ENCODE assay signal across 8 cellular contexts in the genomic region with DNA sequence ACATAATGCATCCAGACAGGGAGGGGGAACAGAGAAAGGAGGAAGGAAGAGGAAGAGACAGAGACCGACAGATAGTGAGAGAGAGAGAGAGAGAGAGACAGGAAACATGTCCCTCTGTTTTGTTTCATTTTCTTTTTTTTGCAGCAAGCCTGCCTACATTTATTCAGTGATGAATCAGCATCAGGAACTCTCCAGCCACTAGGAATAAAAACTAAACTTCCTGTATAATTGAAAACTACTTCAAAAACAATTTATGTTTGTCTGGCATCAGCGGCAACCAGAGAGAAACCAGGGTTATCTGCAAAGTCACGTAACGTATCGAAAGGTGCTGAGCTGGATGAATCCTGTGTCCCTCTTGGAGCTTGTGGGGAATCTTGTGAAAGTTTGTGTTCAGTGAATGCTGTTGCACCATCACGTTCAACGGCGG.
DNase-seq lines count a peak whose midpoint lies in the region; ATAC-seq and TF ChIP-seq lines count a peak whose summit lies in the region.

No MANE protein-coding gene starts in this region.

- no peaks in the 10 kb centered on the region for H3K36me3 Mint-ChIP-seq in activated T-helper 17 cell treated with anti-CD3 and anti-CD28 coated beads, Interleukin-2, amount 50 U/mL, for 72 hours (ENCODE audit: low read depth)

- H3K36me3 ChIP-seq in left lung (no peaks in the 10 kb centered on the region), ascending aorta (no peaks in the 10 kb centered on the region)

- intact Hi-C loops in left lung (cut with DNase I) (no loop called here), ascending aorta (cut with DNase I) (no loop called here)

- peak; percentile 84 for ATAC-seq in GM18511 (IDR thresholded peaks at IDR 0.05; ENCODE audit: unreplicated experiment)
- ATAC-seq in HG03064 (IDR thresholded peaks at IDR 0.05; ENCODE audit: low read depth, unreplicated experiment) = peak; percentile 79
- peak; percentile 67 for ATAC-seq in activated T-helper 17 cell treated with anti-CD3 and anti-CD28 coated beads, Interleukin-2, amount 50 U/mL, for 72 hours (replicated peaks)
- ATAC-seq in left lung = peak; percentile 42
- ATAC-seq in HG02588 (IDR thresholded peaks at IDR 0.05; ENCODE audit: unreplicated experiment) = no peak

- H3K27me3 ChIP-seq in left lung = no peaks in the 10 kb centered on the region
- no peaks in the 10 kb centered on the region for H3K27me3 ChIP-seq in ascending aorta

- no peak for TF ChIP-seq CTCF in left lung (IDR thresholded peaks at IDR 0.05)
- no peak for TF ChIP-seq CTCF in ascending aorta (IDR thresholded peaks at IDR 0.05)

- peaks cover 6 to 24% of the 10 kb centered on the region in 2 donors for H3K4me1 ChIP-seq in left lung
- no peaks in the 10 kb centered on the region for H3K4me1 ChIP-seq in ascending aorta

- DNase-seq in left lung = no peak
- DNase-seq in ascending aorta (ENCODE audit: low spot score in 2 of 2) = no peak
- no peak for DNase-seq in NCI-H2081 (lab: John Stamatoyannopoulos, UW)
- no peak for DNase-seq in NCI-H524 treated with DMSO at 0.1 percent for 48 hours (lab: John Stamatoyannopoulos, UW)

- H3K4me3 Mint-ChIP-seq in activated T-helper 17 cell treated with anti-CD3 and anti-CD28 coated beads, Interleukin-2, amount 50 U/mL, for 72 hours = peak overlapping the region; percentile 83

- H3K27me3 Mint-ChIP-seq in activated T-helper 17 cell treated with anti-CD3 and anti-CD28 coated beads, Interleukin-2, amount 50 U/mL, for 72 hours = peaks cover 9% of the 10 kb centered on the region

- H3K9me3 Mint-ChIP-seq in activated T-helper 17 cell treated with anti-CD3 and anti-CD28 coated beads, Interleukin-2, amount 50 U/mL, for 72 hours = no peaks in the 10 kb centered on the region

- peak overlapping the region in 1 of 2 donors; percentile 8 for H3K4me3 ChIP-seq in left lung
- peak overlapping the region in 1 of 2 donors; percentile 33 for H3K4me3 ChIP-seq in ascending aorta

- H3K27ac ChIP-seq in left lung (peak overlapping the region; percentile 15 to 47), ascending aorta (no peak overlapping the region)

- H3K27ac Mint-ChIP-seq in activated T-helper 17 cell treated with anti-CD3 and anti-CD28 coated beads, Interleukin-2, amount 50 U/mL, for 72 hours = peak overlapping the region; percentile 88

- peaks cover 7% of the 10 kb centered on the region for H3K4me1 Mint-ChIP-seq in activated T-helper 17 cell treated with anti-CD3 and anti-CD28 coated beads, Interleukin-2, amount 50 U/mL, for 72 hours

- no peaks in the 10 kb centered on the region for H3K9me3 ChIP-seq in left lung
- H3K9me3 ChIP-seq in ascending aorta = no peaks in the 10 kb centered on the region

Comparison
In these comparisons a context has a peak if more than half of its experiments do, and no peak if none do; other contexts are left out.
1. H3K27ac ChIP-seq: peak in left lung (2 of 2); none in ascending aorta (0 of 2).